15 cellular contexts compared by ENCODE assay signal in the genomic region with DNA sequence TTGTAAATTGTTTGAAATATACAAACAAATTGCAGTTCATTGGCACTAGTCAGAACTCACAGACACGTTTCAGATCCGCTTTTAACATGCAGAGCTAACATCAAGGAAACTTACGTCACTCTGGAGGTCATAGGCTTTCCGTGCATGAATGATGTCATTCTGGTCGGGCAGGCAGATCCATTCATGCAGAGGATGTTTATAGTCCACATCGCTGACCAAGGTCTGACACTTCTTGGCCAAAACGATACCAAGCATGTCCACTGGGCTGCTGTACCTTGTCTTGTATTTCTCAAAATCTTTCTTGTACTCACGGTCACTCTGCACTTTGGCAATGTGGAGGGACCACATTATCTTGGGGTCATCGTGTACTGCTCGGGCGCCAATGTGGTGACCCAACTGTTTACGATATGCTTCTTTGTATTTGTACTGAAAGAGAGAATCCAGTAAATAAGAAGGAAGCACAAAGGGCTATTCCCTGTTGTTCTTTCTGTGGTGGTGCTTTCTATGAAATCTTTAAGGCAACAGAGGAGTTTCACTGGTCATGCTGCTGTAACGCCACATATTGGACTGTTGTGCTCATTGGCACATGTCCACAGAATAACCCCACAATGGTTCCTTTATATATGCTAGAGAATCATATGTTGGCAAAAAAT.
DNase-seq lines count a peak whose midpoint lies in the region; ATAC-seq, FAIRE-seq and TF ChIP-seq lines count a peak whose summit lies in the region.
"Had no signal": no experiment of that assay in that cellular context is flagged by ENCODE, and none has a peak within 500 bp of the region (broad histone marks: within the 10 kb centered on the region; RNA-seq: fewer than 3 reads in every experiment).

No MANE protein-coding gene starts in this region.

- no peak overlapping the region for H3K4me3 ChIP-seq in parathyroid adenoma (ENCODE audit: low read depth, low read length)
- no peak overlapping the region for H3K4me3 ChIP-seq in pancreas
- H3K4me3 ChIP-seq: coronary artery had no signal

- H3K4me1 ChIP-seq in parathyroid adenoma (peaks cover 4% of the 10 kb centered on the region), pancreas (no peaks in the 10 kb centered on the region)

- H2AFZ ChIP-seq in parathyroid adenoma, result peak overlapping the region; percentile 9

- intact Hi-C loops in pancreas (cut with DNase I), result no loop called here

- no peaks in the 10 kb centered on the region for H3K27me3 ChIP-seq in parathyroid adenoma (ENCODE audit: control insufficient read depth, insufficient read depth, low read length)
- H3K27me3 ChIP-seq in pancreas, result no peaks in the 10 kb centered on the region

- H3K4me2 ChIP-seq in parathyroid adenoma (ENCODE audit: low read length), result no peak overlapping the region

- ATAC-seq in GM19455 (IDR thresholded peaks at IDR 0.05; ENCODE audit: unreplicated experiment) (no peak), GM21576 (IDR thresholded peaks at IDR 0.05; ENCODE audit: unreplicated experiment) (no peak), pancreas (no peak)

- no peak for TF ChIP-seq CTCF in parathyroid adenoma (IDR thresholded peaks at IDR 0.05)
- no peak for TF ChIP-seq CTCF in pancreas (IDR thresholded peaks at IDR 0.05)

- no peaks in the 10 kb centered on the region for H3K36me3 ChIP-seq in parathyroid adenoma (ENCODE audit: control insufficient read depth, insufficient read depth, low read length)
- H3K36me3 ChIP-seq in pancreas, result no peaks in the 10 kb centered on the region

- no peak overlapping the region for H3K9ac ChIP-seq in parathyroid adenoma

- H3K79me2 ChIP-seq in parathyroid adenoma, result no peaks in the 10 kb centered on the region

- no peak overlapping the region for H3K27ac ChIP-seq in parathyroid adenoma
- no peak overlapping the region for H3K27ac ChIP-seq in pancreas
- H3K27ac ChIP-seq: coronary artery had no signal

- WGBS in pancreas, 2 donors, result 79 to 82% methylated on average over 13 of the region's 13 CpGs

- H3K9me3 ChIP-seq in parathyroid adenoma (ENCODE audit: control insufficient read depth, low read length) (no peaks in the 10 kb centered on the region), pancreas (no peaks in the 10 kb centered on the region)

- FAIRE-seq in pancreas (lab: Jason Lieb, UNC), result no peak

- DNase-seq in HCEC 1CT (peak; percentile 26), epidermal melanocyte (ENCODE audit: insufficient read length, low spot score) (peak; percentile 28), NCI-H1694 (lab: John Stamatoyannopoulos, UW) (no peak), pancreas (no peak)
- DNase-seq: activated CD4-positive, alpha-beta memory T cell treated with anti-CD3 and anti-CD28 coated beads for 36 hours; activated naive CD4-positive, alpha-beta T cell treated with anti-CD3 and anti-CD28 coated beads for 36 hours; glutamatergic neuron; NCI-H226; posterior cingulate gyrus; stimulated activated CD4-positive, alpha-beta T cell treated with anti-CD3 and anti-CD28 coated beads, Interleukin-4, amount 100 ng/mL, for 4 hours had no signal

TF ChIP-seq in PFSK-1, 5 proteins besides CTCF, POLR2A, EP300 and RAD21:
- TF ChIP-seq FOXP2 (optimal IDR thresholded peaks at IDR 0.05; ENCODE audit: borderline replicate concordance, extremely low read depth, extremely low read length, insufficient read depth) (peak; percentile 76), POLR2AphosphoS5 (IDR thresholded peaks at IDR 0.05; ENCODE audit: low read depth, low read length) (no peak), REST (IDR thresholded peaks at IDR 0.05; ENCODE audit: insufficient read depth in 1 of 2, low read depth in 2 of 2, low read length in 2 of 2) (peak; percentile 73 to 87; a peak in 3 of 4 replicates)

Comparison
In these comparisons a context has a peak if more than half of its experiments do, and no peak if none do; other contexts are left out.
1. DNase-seq: peak in HCEC 1CT (single experiment) and epidermal melanocyte (single experiment); none in NCI-H1694 (single experiment) and pancreas (0 of 6).